20 cellular contexts compared by ENCODE assay signal in genomic region chrX:25998687-25999086, GRCh38.
"Had no signal": no experiment of that assay in that cellular context is flagged by ENCODE, and none has a peak within 500 bp of the region (broad histone marks: within the 10 kb centered on the region; RNA-seq: fewer than 3 reads in every experiment).

No MANE protein-coding gene starts in this region.

- H3K4me1 ChIP-seq: SJSA1 had no signal

- H3K27me3 ChIP-seq: SJSA1 had no signal

- H3K4me3 ChIP-seq: SJSA1, SK-N-MC had no signal

- H3K36me3 ChIP-seq: SJSA1 had no signal

- FAIRE-seq: RCC 7860 had no signal

- H3K27ac ChIP-seq: SJSA1, SK-N-MC had no signal

- H3K9me3 ChIP-seq: SJSA1 had no signal

- DNase-seq: KBM-7, MV-4-11, NCI-H1048, NCI-H1105, NCI-H1417 treated with DMSO at 0.1 percent for 48 hours, NCI-H146, NCI-H1694 treated with DMSO at 0.1 percent for 48 hours, NCI-H1930, NCI-H2081, NCI-H2107, NCI-H2227 treated with DMSO at 0.1 percent for 48 hours, NCI-H524 treated with DMSO at 0.1 percent for 48 hours, NCI-H69, NCI-H774, Right ventricle myocardium superior, RPMI8226, SIG-M5 had no signal
